In the genomic region with DNA sequence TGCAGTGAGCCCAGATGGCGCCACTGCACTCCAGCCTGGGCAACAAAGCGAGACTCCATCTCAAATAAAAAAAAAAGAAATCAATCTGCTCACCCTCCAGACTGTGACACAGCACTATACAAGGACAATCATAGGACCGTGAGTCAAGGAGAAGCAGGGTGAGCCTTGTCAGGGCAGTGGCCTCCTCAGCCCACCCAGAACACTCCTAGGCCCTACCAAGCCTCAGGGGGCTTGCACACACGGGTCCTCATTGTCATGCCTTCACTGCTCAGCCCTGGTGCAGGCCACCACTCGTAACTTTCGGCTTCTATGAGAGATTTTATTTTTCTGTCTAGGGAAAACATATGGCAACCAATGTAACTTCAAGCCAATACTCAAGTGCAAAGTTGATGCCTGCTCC, we compare ENCODE assay signal across 14 cellular contexts. TPM values are rescaled to one million over a fixed set of nuclear protein-coding genes. Genes with fewer than 3 reads are reported as not detected.
DNase-seq lines count a peak whose midpoint lies in the region; ATAC-seq and TF ChIP-seq lines count a peak whose summit lies in the region.
"Had no signal": no experiment of that assay in that cellular context is flagged by ENCODE, and none has a peak within 500 bp of the region (broad histone marks: within the 10 kb centered on the region; RNA-seq: fewer than 3 reads in every experiment).

No MANE protein-coding gene starts in this region.

- H3K27me3 ChIP-seq in left lung (no peaks in the 10 kb centered on the region), spleen (replicated peaks in 1 of 7) (no peaks in the 10 kb centered on the region)
- H3K27me3 ChIP-seq: esophagus muscularis mucosa had no signal

- peaks cover 0 to 31% of the 10 kb centered on the region in 2 donors for H3K36me3 ChIP-seq in left lung
- H3K36me3 ChIP-seq in spleen, result peaks cover 0 to 50% (median 9%) of the 10 kb centered on the region in 6 donors

- TF ChIP-seq POLR2A in spleen (IDR thresholded peaks at IDR 0.05), result no peak

- peaks cover 23% of the 10 kb centered on the region for H3K36me3 Mint-ChIP-seq in activated CD8-positive, alpha-beta T cell treated with anti-CD3 and anti-CD28 coated beads, Interleukin-2, amount 10 ng/mL, durations not matched to agents 7 days and 5 days (ENCODE audit: low read depth)
- H3K36me3 Mint-ChIP-seq in activated CD8-positive, alpha-beta T cell treated with anti-CD3 and anti-CD28 coated beads for 36 hours (ENCODE audit: low read depth), result peaks cover 15% of the 10 kb centered on the region

- ATAC-seq in activated CD8-positive, alpha-beta T cell treated with anti-CD3 and anti-CD28 coated beads, Interleukin-2, amount 10 ng/mL, durations not matched to agents 7 days and 5 days, result no peak
- ATAC-seq in activated CD8-positive, alpha-beta T cell treated with anti-CD3 and anti-CD28 coated beads for 36 hours, result no peak
- ATAC-seq in left lung (peak; percentile 45), GM19395 (IDR thresholded peaks at IDR 0.05; ENCODE audit: unreplicated experiment) (no peak), GM21723 (IDR thresholded peaks at IDR 0.05; ENCODE audit: unreplicated experiment) (no peak)

- CTCF ChIA-PET in activated CD8-positive, alpha-beta T cell treated with anti-CD3 and anti-CD28 coated beads, Interleukin-2, amount 10 ng/mL, durations not matched to agents 7 days and 5 days (lab: Charles Lee), result interaction anchor here (1.4 to 1.6 kb wide), 2 partner anchors 8 to 10 kb away, joined by 4 read pairs; no protein-coding TSS in a partner anchor
- CTCF ChIA-PET in activated CD8-positive, alpha-beta T cell treated with anti-CD3 and anti-CD28 coated beads for 36 hours (lab: Charles Lee), result interaction anchor here (0.6 kb wide), 1 partner anchor 282 kb away, joined by 3 read pairs; no protein-coding TSS in a partner anchor

- no peaks in the 10 kb centered on the region for H3K9me3 ChIP-seq in left lung
- H3K9me3 ChIP-seq in spleen, result no peaks in the 10 kb centered on the region
- H3K9me3 ChIP-seq: Caco-2, esophagus muscularis mucosa had no signal

- no peak for DNase-seq in activated CD8-positive, alpha-beta T cell treated with anti-CD3 and anti-CD28 coated beads, Interleukin-2, amount 10 ng/mL, durations not matched to agents 7 days and 5 days
- no peak for DNase-seq in activated CD8-positive, alpha-beta T cell treated with anti-CD3 and anti-CD28 coated beads for 36 hours
- DNase-seq in left lung (no peak), spleen (no peak), Kasumi-1 (lab: John Stamatoyannopoulos, UW) (no peak)
- DNase-seq: activated naive CD8-positive, alpha-beta T cell treated with anti-CD3 and anti-CD28 coated beads, Interleukin-2, amount 10 ng/mL, durations not matched to agents 7 days and 5 days; Caco-2; NCI-H187; NCI-H524 treated with DMSO at 0.1 percent for 48 hours had no signal

- H3K27ac Mint-ChIP-seq in activated CD8-positive, alpha-beta T cell treated with anti-CD3 and anti-CD28 coated beads, Interleukin-2, amount 10 ng/mL, durations not matched to agents 7 days and 5 days, result peak overlapping the region; percentile 71
- H3K27ac Mint-ChIP-seq in activated CD8-positive, alpha-beta T cell treated with anti-CD3 and anti-CD28 coated beads for 36 hours, result no peak overlapping the region

- H3K27ac ChIP-seq in VCaP, result no peak overlapping the region
- H3K27ac ChIP-seq in left lung, result peak overlapping the region in 1 of 2 donors; percentile 89
- H3K27ac ChIP-seq in spleen, result peak overlapping the region in 7 of 8 donors; percentile 71 to 92 (median 86)
- H3K27ac ChIP-seq: esophagus muscularis mucosa had no signal

- TF ChIP-seq CTCF in activated CD8-positive, alpha-beta T cell treated with anti-CD3 and anti-CD28 coated beads for 36 hours (IDR thresholded peaks at IDR 0.05), result no peak
- TF ChIP-seq CTCF in VCaP (conservative IDR thresholded peaks at IDR 0.05) (0 out of 2 replicates have a peak, but pooled peaks have one; percentile 6), left lung (IDR thresholded peaks at IDR 0.05) (no peak), spleen (IDR thresholded peaks at IDR 0.05 in 8 of 11, conservative IDR thresholded peaks at IDR 0.05 in 3 of 11) (no peak)

- no peaks in the 10 kb centered on the region for H3K27me3 Mint-ChIP-seq in activated CD8-positive, alpha-beta T cell treated with anti-CD3 and anti-CD28 coated beads, Interleukin-2, amount 10 ng/mL, durations not matched to agents 7 days and 5 days (ENCODE audit: low read depth)
- H3K27me3 Mint-ChIP-seq in activated CD8-positive, alpha-beta T cell treated with anti-CD3 and anti-CD28 coated beads for 36 hours, result no peaks in the 10 kb centered on the region
- H3K27me3 Mint-ChIP-seq: activated naive CD8-positive, alpha-beta T cell treated with anti-CD3 and anti-CD28 coated beads, Interleukin-2, amount 10 ng/mL, durations not matched to agents 7 days and 5 days had no signal

- H3K4me1 Mint-ChIP-seq in activated CD8-positive, alpha-beta T cell treated with anti-CD3 and anti-CD28 coated beads, Interleukin-2, amount 10 ng/mL, durations not matched to agents 7 days and 5 days (ENCODE audit: low read depth), result peaks cover 17% of the 10 kb centered on the region
- H3K4me1 Mint-ChIP-seq in activated CD8-positive, alpha-beta T cell treated with anti-CD3 and anti-CD28 coated beads for 36 hours (ENCODE audit: low read depth), result peaks cover 11% of the 10 kb centered on the region

- 70 to 84% (median 81%) methylated on average over 6 of the region's 6 CpGs for WGBS in spleen, 5 donors

- no peaks in the 10 kb centered on the region for H3K9me3 Mint-ChIP-seq in activated CD8-positive, alpha-beta T cell treated with anti-CD3 and anti-CD28 coated beads, Interleukin-2, amount 10 ng/mL, durations not matched to agents 7 days and 5 days (ENCODE audit: insufficient read depth)
- H3K9me3 Mint-ChIP-seq in activated CD8-positive, alpha-beta T cell treated with anti-CD3 and anti-CD28 coated beads for 36 hours, result no peaks in the 10 kb centered on the region
- H3K9me3 Mint-ChIP-seq: activated naive CD8-positive, alpha-beta T cell treated with anti-CD3 and anti-CD28 coated beads, Interleukin-2, amount 10 ng/mL, durations not matched to agents 7 days and 5 days had no signal

- H3K4me3 ChIP-seq in left lung (no peak overlapping the region), spleen (peak overlapping the region in 1 of 8 donors; percentile 50)
- H3K4me3 ChIP-seq: esophagus muscularis mucosa had no signal

- H3K4me1 ChIP-seq in left lung (peaks cover 0 to 49% of the 10 kb centered on the region in 2 donors), spleen (peaks cover 11 to 53% (median 27%) of the 10 kb centered on the region in 6 donors)
- H3K4me1 ChIP-seq: Caco-2 had no signal

- no peak overlapping the region for H3K4me3 Mint-ChIP-seq in activated CD8-positive, alpha-beta T cell treated with anti-CD3 and anti-CD28 coated beads, Interleukin-2, amount 10 ng/mL, durations not matched to agents 7 days and 5 days
- no peak overlapping the region for H3K4me3 Mint-ChIP-seq in activated CD8-positive, alpha-beta T cell treated with anti-CD3 and anti-CD28 coated beads for 36 hours

- POLR2A ChIA-PET in activated CD8-positive, alpha-beta T cell treated with anti-CD3 and anti-CD28 coated beads, Interleukin-2, amount 10 ng/mL, durations not matched to agents 7 days and 5 days (lab: Charles Lee), result no interaction called here
- POLR2A ChIA-PET in activated CD8-positive, alpha-beta T cell treated with anti-CD3 and anti-CD28 coated beads for 36 hours (lab: Charles Lee), result no interaction called here

- intact Hi-C loops in activated CD8-positive, alpha-beta T cell treated with anti-CD3 and anti-CD28 coated beads for 36 hours (cut with micrococcal nuclease), result no loop called here
- intact Hi-C loops in left lung (cut with DNase I) (no loop called here), spleen (cut with DNase I; ENCODE audit: low total_unique reads) (no loop called here)

RNA-seq across cellular contexts. Expression of gene DGCR2, which starts 35.8 kb away (rescaled TPM):
- 10 to 100 TPM; 30.5 to 34.2 TPM for total RNA-seq in activated CD8-positive, alpha-beta T cell treated with anti-CD3 and anti-CD28 coated beads, Interleukin-2, amount 10 ng/mL, durations not matched to agents 7 days and 5 days
- total RNA-seq in activated CD8-positive, alpha-beta T cell treated with anti-CD3 and anti-CD28 coated beads for 36 hours, result 10 to 100 TPM; 18.0 to 20.0 TPM
- total RNA-seq in left lung, result 10 to 100 TPM; 59.9 to 87.0 TPM
- 10 to 100 TPM; 40.4 to 60.7 (median 51.3) TPM for total RNA-seq in spleen
- 10 to 100 TPM in 2 of 3 donors, 1 to 10 TPM in 1; 9.5 to 26.0 (median 11.8) TPM for polyA plus RNA-seq in spleen

RNA-seq across cellular contexts. Expression of gene TSSK2, which starts 44.7 kb away (rescaled TPM):
- not detected for total RNA-seq in activated CD8-positive, alpha-beta T cell treated with anti-CD3 and anti-CD28 coated beads, Interleukin-2, amount 10 ng/mL, durations not matched to agents 7 days and 5 days
- total RNA-seq in activated CD8-positive, alpha-beta T cell treated with anti-CD3 and anti-CD28 coated beads for 36 hours, result not detected
- total RNA-seq in left lung, result not detected
- not detected for total RNA-seq in spleen
- polyA plus RNA-seq in spleen, result under 1 TPM in 2 of 3 donors, not detected in 1; 0.03 to 0.06 TPM
- total RNA-seq: A172; activated naive CD8-positive, alpha-beta T cell treated with anti-CD3 and anti-CD28 coated beads, Interleukin-2, amount 10 ng/mL, durations not matched to agents 7 days and 5 days; Caco-2; esophagus muscularis mucosa had no signal

RNA-seq across cellular contexts. Expression of gene ESS2, which starts 58.0 kb away (rescaled TPM):
- total RNA-seq in activated CD8-positive, alpha-beta T cell treated with anti-CD3 and anti-CD28 coated beads, Interleukin-2, amount 10 ng/mL, durations not matched to agents 7 days and 5 days, result 10 to 100 TPM; 18.8 to 19.6 TPM
- 10 to 100 TPM; 11.7 to 12.9 TPM for total RNA-seq in activated CD8-positive, alpha-beta T cell treated with anti-CD3 and anti-CD28 coated beads for 36 hours
- total RNA-seq in left lung, result 10 to 100 TPM; 11.9 to 12.4 TPM
- 10 to 100 TPM; 13.4 to 21.3 (median 16.4) TPM for total RNA-seq in spleen
- 10 to 100 TPM; 13.2 to 17.3 (median 16.9) TPM for polyA plus RNA-seq in spleen
